Comparison of ENCODE assay signal across 1 cellular context in the genomic region with DNA sequence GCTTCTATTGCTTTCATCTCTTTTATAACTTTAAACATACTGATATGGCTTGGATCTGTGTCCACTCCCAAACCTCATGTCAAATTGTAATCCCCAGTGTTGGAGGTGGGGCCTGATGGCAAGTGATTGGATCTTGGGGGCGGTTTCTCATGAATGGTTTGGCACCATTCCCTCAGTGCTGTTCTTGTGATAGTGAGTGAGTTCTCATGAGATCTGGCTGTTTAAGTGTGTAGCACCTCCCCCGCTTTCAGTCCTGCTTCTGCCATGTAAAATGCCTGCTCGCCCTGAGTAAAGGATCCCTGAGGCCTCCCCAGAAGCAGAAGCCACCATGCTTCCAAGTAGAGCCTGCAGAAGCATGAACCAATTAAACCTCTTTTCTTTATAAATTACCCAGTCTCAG.
TF ChIP-seq lines count a peak whose summit lies in the region.

No MANE protein-coding gene starts in this region.

TF ChIP-seq in K562, 482 proteins besides CTCF, POLR2A, EP300 and RAD21 (continued from another document and continues in another):
- no peak for TF ChIP-seq ARID3B (CRISPR knock-in tag; IDR thresholded peaks at IDR 0.05; ENCODE audit: borderline replicate concordance)
- TF ChIP-seq ZNF586 (CRISPR knock-in tag; conservative IDR thresholded peaks at IDR 0.05): no peak
- no peak for TF ChIP-seq SMAD2 (IDR thresholded peaks at IDR 0.05; ENCODE audit: low read depth, low read length)
- TF ChIP-seq MTA2 (IDR thresholded peaks at IDR 0.05; ENCODE audit: low read depth): no peak
- no peak for TF ChIP-seq PTTG1 (tag; IDR thresholded peaks at IDR 0.05; ENCODE audit: low read depth)
- no peak for TF ChIP-seq HEY1 (CRISPR knock-in tag; IDR thresholded peaks at IDR 0.05; ENCODE audit: borderline replicate concordance)
- no peak for TF ChIP-seq HDAC2 (IDR thresholded peaks at IDR 0.05)
- 0 out of 2 replicates have a peak, but pooled peaks have one; percentile 27 for TF ChIP-seq BHLHE40 (IDR thresholded peaks at IDR 0.05; ENCODE audit: low read length)
- no peak for TF ChIP-seq ZNF408 (CRISPR knock-in tag; IDR thresholded peaks at IDR 0.05; ENCODE audit: low read depth)
- no peak for TF ChIP-seq ZNF717 (CRISPR knock-in tag; IDR thresholded peaks at IDR 0.05)
- TF ChIP-seq NFATC3 (IDR thresholded peaks at IDR 0.05): no peak
- TF ChIP-seq, protein P1, sequence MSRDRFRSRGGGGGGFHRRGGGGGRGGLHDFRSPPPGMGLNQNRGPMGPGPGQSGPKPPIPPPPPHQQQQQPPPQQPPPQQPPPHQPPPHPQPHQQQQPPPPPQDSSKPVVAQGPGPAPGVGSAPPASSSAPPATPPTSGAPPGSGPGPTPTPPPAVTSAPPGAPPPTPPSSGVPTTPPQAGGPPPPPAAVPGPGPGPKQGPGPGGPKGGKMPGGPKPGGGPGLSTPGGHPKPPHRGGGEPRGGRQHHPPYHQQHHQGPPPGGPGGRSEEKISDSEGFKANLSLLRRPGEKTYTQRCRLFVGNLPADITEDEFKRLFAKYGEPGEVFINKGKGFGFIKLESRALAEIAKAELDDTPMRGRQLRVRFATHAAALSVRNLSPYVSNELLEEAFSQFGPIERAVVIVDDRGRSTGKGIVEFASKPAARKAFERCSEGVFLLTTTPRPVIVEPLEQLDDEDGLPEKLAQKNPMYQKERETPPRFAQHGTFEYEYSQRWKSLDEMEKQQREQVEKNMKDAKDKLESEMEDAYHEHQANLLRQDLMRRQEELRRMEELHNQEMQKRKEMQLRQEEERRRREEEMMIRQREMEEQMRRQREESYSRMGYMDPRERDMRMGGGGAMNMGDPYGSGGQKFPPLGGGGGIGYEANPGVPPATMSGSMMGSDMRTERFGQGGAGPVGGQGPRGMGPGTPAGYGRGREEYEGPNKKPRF (IDR thresholded peaks at IDR 0.05; ENCODE audit: low read depth, low read length): no peak
- peak; percentile 63; the same call in 1 of the 2 replicates for TF ChIP-seq SMARCA4 (IDR thresholded peaks at IDR 0.05)
- no peak for TF ChIP-seq ATF3 (IDR thresholded peaks at IDR 0.05)
- TF ChIP-seq ATF3 (CRISPR knock-in tag; conservative IDR thresholded peaks at IDR 0.05): no peak
- TF ChIP-seq ZNF518B (CRISPR knock-in tag; IDR thresholded peaks at IDR 0.05): no peak
- TF ChIP-seq HLTF (IDR thresholded peaks at IDR 0.05): no peak
- no peak for TF ChIP-seq ZNF57 (CRISPR knock-in tag; IDR thresholded peaks at IDR 0.05)
- TF ChIP-seq DLX4 (CRISPR knock-in tag; IDR thresholded peaks at IDR 0.05): no peak
- TF ChIP-seq LARP7 (IDR thresholded peaks at IDR 0.05): no peak
- TF ChIP-seq DMBX1 (CRISPR knock-in tag; IDR thresholded peaks at IDR 0.05; ENCODE audit: borderline replicate concordance): no peak
- TF ChIP-seq AFF1 (IDR thresholded peaks at IDR 0.05; ENCODE audit: low read depth in 1 of 2, partially characterized antibody in 2 of 2): no peak
- TF ChIP-seq, protein P2, sequence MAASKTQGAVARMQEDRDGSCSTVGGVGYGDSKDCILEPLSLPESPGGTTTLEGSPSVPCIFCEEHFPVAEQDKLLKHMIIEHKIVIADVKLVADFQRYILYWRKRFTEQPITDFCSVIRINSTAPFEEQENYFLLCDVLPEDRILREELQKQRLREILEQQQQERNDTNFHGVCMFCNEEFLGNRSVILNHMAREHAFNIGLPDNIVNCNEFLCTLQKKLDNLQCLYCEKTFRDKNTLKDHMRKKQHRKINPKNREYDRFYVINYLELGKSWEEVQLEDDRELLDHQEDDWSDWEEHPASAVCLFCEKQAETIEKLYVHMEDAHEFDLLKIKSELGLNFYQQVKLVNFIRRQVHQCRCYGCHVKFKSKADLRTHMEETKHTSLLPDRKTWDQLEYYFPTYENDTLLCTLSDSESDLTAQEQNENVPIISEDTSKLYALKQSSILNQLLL (CRISPR knock-in tag; IDR thresholded peaks at IDR 0.05; ENCODE audit: borderline replicate concordance): no peak
- no peak for TF ChIP-seq XRCC5 (IDR thresholded peaks at IDR 0.05; ENCODE audit: low read depth, low read length)
- TF ChIP-seq ZNF79 (CRISPR knock-in tag; IDR thresholded peaks at IDR 0.05; ENCODE audit: low read depth): no peak
- no peak for TF ChIP-seq ILF3 (IDR thresholded peaks at IDR 0.05; ENCODE audit: borderline replicate concordance)
- no peak for TF ChIP-seq ZNF197 (CRISPR knock-in tag; IDR thresholded peaks at IDR 0.05; ENCODE audit: low read depth)
- TF ChIP-seq, protein P3, sequence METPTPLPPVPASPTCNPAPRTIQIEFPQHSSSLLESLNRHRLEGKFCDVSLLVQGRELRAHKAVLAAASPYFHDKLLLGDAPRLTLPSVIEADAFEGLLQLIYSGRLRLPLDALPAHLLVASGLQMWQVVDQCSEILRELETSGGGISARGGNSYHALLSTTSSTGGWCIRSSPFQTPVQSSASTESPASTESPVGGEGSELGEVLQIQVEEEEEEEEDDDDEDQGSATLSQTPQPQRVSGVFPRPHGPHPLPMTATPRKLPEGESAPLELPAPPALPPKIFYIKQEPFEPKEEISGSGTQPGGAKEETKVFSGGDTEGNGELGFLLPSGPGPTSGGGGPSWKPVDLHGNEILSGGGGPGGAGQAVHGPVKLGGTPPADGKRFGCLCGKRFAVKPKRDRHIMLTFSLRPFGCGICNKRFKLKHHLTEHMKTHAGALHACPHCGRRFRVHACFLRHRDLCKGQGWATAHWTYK (CRISPR knock-in tag; IDR thresholded peaks at IDR 0.05): no peak
- TF ChIP-seq ZFP1 (CRISPR knock-in tag; IDR thresholded peaks at IDR 0.05): no peak
- TF ChIP-seq, protein P4, sequence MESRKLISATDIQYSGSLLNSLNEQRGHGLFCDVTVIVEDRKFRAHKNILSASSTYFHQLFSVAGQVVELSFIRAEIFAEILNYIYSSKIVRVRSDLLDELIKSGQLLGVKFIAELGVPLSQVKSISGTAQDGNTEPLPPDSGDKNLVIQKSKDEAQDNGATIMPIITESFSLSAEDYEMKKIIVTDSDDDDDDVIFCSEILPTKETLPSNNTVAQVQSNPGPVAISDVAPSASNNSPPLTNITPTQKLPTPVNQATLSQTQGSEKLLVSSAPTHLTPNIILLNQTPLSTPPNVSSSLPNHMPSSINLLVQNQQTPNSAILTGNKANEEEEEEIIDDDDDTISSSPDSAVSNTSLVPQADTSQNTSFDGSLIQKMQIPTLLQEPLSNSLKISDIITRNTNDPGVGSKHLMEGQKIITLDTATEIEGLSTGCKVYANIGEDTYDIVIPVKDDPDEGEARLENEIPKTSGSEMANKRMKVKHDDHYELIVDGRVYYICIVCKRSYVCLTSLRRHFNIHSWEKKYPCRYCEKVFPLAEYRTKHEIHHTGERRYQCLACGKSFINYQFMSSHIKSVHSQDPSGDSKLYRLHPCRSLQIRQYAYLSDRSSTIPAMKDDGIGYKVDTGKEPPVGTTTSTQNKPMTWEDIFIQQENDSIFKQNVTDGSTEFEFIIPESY (CRISPR knock-in tag; IDR thresholded peaks at IDR 0.05): no peak
- TF ChIP-seq, protein P5, sequence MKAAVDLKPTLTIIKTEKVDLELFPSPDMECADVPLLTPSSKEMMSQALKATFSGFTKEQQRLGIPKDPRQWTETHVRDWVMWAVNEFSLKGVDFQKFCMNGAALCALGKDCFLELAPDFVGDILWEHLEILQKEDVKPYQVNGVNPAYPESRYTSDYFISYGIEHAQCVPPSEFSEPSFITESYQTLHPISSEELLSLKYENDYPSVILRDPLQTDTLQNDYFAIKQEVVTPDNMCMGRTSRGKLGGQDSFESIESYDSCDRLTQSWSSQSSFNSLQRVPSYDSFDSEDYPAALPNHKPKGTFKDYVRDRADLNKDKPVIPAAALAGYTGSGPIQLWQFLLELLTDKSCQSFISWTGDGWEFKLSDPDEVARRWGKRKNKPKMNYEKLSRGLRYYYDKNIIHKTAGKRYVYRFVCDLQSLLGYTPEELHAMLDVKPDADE (conservative IDR thresholded peaks at IDR 0.05; ENCODE audit: control insufficient read depth, low read depth, low read length): no peak
